ENCODE assay signal across 1 cellular context in genomic region chr20:19609642-19610223, GRCh38.
TF ChIP-seq lines count a peak whose summit lies in the region.

No MANE protein-coding gene starts in this region.

TF ChIP-seq in HepG2, 621 proteins besides CTCF, POLR2A, EP300 and RAD21 (continued from another document and continues in another):
- TF ChIP-seq PRDM15 (CRISPR knock-in tag; IDR thresholded peaks at IDR 0.05) (peak; percentile 52), ZNF792 (CRISPR knock-in tag; IDR thresholded peaks at IDR 0.05) (peak; percentile 62; the same call in 1 of the 2 replicates), TBX3 (IDR thresholded peaks at IDR 0.05; ENCODE audit: borderline replicate concordance) (peak; percentile 88; the same call in 1 of the 2 replicates), RORA (CRISPR knock-in tag; IDR thresholded peaks at IDR 0.05) (0 out of 2 replicates have a peak, but pooled peaks have one; percentile 24), DRAP1 (CRISPR knock-in tag; IDR thresholded peaks at IDR 0.05) (peak; percentile 43; the same call in 1 of the 2 replicates), ZNF747 (CRISPR knock-in tag; IDR thresholded peaks at IDR 0.05; ENCODE audit: borderline replicate concordance) (peak; percentile 63; the same call in 1 of the 2 replicates), RERE (CRISPR knock-in tag; IDR thresholded peaks at IDR 0.05; ENCODE audit: low read depth) (peak; percentile 75; the same call in 1 of the 2 replicates), FOXP1 (IDR thresholded peaks at IDR 0.05) (no peak), FOXP1 (CRISPR knock-in tag; IDR thresholded peaks at IDR 0.05) (peak; percentile 41; the same call in 1 of the 2 replicates), HOMEZ (CRISPR knock-in tag; IDR thresholded peaks at IDR 0.05; ENCODE audit: low read depth) (peak; percentile 84), ZNF318 (CRISPR knock-in tag; IDR thresholded peaks at IDR 0.05) (no peak), RAD51 (IDR thresholded peaks at IDR 0.05; ENCODE audit: borderline replicate concordance) (no peak), SOX6 (IDR thresholded peaks at IDR 0.05) (no peak), SOX6 (CRISPR knock-in tag; IDR thresholded peaks at IDR 0.05) (peak; percentile 90), ZMYM3 (CRISPR knock-in tag; IDR thresholded peaks at IDR 0.05) (no peak), ZNF644 (CRISPR knock-in tag; IDR thresholded peaks at IDR 0.05; ENCODE audit: low read depth) (peak; percentile 94), SIN3B (IDR thresholded peaks at IDR 0.05; ENCODE audit: low read length) (no peak), TCF7 (IDR thresholded peaks at IDR 0.05; ENCODE audit: low read depth) (peak; percentile 77; the same call in 1 of the 2 replicates), ZNF460 (CRISPR knock-in tag; IDR thresholded peaks at IDR 0.05; ENCODE audit: borderline replicate concordance) (no peak), POLR2G (IDR thresholded peaks at IDR 0.05; ENCODE audit: low read depth, low read length) (peak; percentile 42; the same call in 1 of the 2 replicates), YEATS2 (CRISPR knock-in tag; IDR thresholded peaks at IDR 0.05; ENCODE audit: borderline replicate concordance) (peak; percentile 63; the same call in 1 of the 2 replicates), ETV5 (CRISPR knock-in tag; IDR thresholded peaks at IDR 0.05; ENCODE audit: borderline replicate concordance) (peak; percentile 89; the same call in 1 of the 2 replicates), EZH2 (conservative IDR thresholded peaks at IDR 0.05; ENCODE audit: low read depth, low read length) (no peak), ZSCAN29 (CRISPR knock-in tag; conservative IDR thresholded peaks at IDR 0.05) (peak; percentile 90; the same call in 1 of the 2 replicates), ZUFSP (CRISPR knock-in tag; IDR thresholded peaks at IDR 0.05; ENCODE audit: borderline replicate concordance) (no peak), HOXD1 (CRISPR knock-in tag; IDR thresholded peaks at IDR 0.05) (0 out of 2 replicates have a peak, but pooled peaks have one; percentile 21), ZEB1 (IDR thresholded peaks at IDR 0.05; ENCODE audit: insufficient replicate concordance, low read depth) (peak; percentile 97), KAT8 (CRISPR knock-in tag; IDR thresholded peaks at IDR 0.05) (peak; percentile 44; the same call in 1 of the 2 replicates), ZNF790 (CRISPR knock-in tag; IDR thresholded peaks at IDR 0.05; ENCODE audit: borderline replicate concordance) (no peak), BORCS8-MEF2B (CRISPR knock-in tag; IDR thresholded peaks at IDR 0.05) (no peak), ISL2 (CRISPR knock-in tag; IDR thresholded peaks at IDR 0.05) (peak; percentile 82), RXRB (CRISPR knock-in tag; IDR thresholded peaks at IDR 0.05; ENCODE audit: borderline replicate concordance) (peak; percentile 83; the same call in 1 of the 2 replicates), E2F1 (CRISPR knock-in tag; IDR thresholded peaks at IDR 0.05) (no peak), ZNF713 (CRISPR knock-in tag; IDR thresholded peaks at IDR 0.05) (no peak), NRL (CRISPR knock-in tag; IDR thresholded peaks at IDR 0.05; ENCODE audit: borderline replicate concordance) (no peak), FOXO1 (CRISPR knock-in tag; IDR thresholded peaks at IDR 0.05) (peak; percentile 88)
